Comparison of ENCODE assay signal across 1 cellular context in the genomic region with DNA sequence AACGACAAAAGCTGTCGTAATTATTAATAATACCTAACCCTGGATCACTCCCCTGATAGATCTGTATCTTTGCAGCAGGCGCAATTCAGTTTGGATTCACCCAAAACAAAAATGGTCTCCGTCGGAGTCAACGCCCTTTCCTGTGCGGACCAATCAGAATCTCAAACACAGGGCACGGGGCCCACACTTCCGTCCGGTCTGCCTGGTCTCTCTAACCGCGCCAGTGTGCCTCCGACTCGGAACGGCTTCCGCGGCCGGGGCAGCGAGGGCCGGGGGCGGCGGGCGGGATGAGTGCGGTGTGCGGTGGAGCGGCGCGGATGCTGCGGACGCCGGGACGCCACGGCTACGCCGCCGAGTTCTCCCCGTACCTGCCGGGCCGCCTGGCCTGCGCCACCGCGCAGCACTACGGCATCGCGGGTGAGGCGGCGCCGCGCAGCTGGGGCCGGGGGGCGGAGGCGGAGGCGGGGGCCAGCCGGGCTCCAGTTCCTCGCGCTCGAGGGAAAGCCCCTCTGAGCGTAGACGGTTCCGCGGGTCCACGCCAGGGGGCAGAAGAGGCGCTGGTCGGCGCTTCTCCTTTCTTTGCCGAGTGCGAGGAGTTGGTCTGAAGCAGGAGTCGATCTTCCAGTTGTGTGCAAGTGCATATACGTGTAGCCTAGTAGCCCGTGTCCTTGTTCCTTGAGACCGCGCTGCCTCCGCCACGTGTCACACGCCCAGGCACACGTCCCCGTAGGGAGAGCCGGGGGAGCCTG.
TF ChIP-seq lines count a peak whose summit lies in the region.

TSS of gene PEX7 (plus strand) at position 214 of the 749 bp plus-strand sequence. CDS start at position 288, 74 bp downstream.

TF ChIP-seq in GM12878, 131 proteins besides CTCF, POLR2A, EP300 and RAD21 (continued from another document):
- TF ChIP-seq PRDM15 (CRISPR knock-in tag; IDR thresholded peaks at IDR 0.05), result no peak
- TF ChIP-seq, protein P1, sequence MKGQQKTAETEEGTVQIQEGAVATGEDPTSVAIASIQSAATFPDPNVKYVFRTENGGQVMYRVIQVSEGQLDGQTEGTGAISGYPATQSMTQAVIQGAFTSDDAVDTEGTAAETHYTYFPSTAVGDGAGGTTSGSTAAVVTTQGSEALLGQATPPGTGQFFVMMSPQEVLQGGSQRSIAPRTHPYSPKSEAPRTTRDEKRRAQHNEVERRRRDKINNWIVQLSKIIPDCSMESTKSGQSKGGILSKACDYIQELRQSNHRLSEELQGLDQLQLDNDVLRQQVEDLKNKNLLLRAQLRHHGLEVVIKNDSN (IDR thresholded peaks at IDR 0.05; ENCODE audit: borderline replicate concordance, extremely low read length, insufficient read depth, low read depth, low read length), result peak; percentile 92
- TF ChIP-seq SP1 (IDR thresholded peaks at IDR 0.05; ENCODE audit: low read depth, low read length), result peak; percentile 20
- TF ChIP-seq EGR1 (IDR thresholded peaks at IDR 0.05; ENCODE audit: borderline replicate concordance in 1 of 2, low read depth in 2 of 2, low read length in 2 of 2), result peak in 1 of 2 experiments; percentile 84; a peak in 2 of 3 replicates
- TF ChIP-seq ATF7 (IDR thresholded peaks at IDR 0.05; ENCODE audit: low read depth), result no peak
- peak; percentile 87 for TF ChIP-seq DPF2 (IDR thresholded peaks at IDR 0.05)
- TF ChIP-seq ELK1 (IDR thresholded peaks at IDR 0.05; ENCODE audit: low read depth, low read length), result peak; percentile 62; the same call in 1 of the 2 replicates
- TF ChIP-seq, protein P2, sequence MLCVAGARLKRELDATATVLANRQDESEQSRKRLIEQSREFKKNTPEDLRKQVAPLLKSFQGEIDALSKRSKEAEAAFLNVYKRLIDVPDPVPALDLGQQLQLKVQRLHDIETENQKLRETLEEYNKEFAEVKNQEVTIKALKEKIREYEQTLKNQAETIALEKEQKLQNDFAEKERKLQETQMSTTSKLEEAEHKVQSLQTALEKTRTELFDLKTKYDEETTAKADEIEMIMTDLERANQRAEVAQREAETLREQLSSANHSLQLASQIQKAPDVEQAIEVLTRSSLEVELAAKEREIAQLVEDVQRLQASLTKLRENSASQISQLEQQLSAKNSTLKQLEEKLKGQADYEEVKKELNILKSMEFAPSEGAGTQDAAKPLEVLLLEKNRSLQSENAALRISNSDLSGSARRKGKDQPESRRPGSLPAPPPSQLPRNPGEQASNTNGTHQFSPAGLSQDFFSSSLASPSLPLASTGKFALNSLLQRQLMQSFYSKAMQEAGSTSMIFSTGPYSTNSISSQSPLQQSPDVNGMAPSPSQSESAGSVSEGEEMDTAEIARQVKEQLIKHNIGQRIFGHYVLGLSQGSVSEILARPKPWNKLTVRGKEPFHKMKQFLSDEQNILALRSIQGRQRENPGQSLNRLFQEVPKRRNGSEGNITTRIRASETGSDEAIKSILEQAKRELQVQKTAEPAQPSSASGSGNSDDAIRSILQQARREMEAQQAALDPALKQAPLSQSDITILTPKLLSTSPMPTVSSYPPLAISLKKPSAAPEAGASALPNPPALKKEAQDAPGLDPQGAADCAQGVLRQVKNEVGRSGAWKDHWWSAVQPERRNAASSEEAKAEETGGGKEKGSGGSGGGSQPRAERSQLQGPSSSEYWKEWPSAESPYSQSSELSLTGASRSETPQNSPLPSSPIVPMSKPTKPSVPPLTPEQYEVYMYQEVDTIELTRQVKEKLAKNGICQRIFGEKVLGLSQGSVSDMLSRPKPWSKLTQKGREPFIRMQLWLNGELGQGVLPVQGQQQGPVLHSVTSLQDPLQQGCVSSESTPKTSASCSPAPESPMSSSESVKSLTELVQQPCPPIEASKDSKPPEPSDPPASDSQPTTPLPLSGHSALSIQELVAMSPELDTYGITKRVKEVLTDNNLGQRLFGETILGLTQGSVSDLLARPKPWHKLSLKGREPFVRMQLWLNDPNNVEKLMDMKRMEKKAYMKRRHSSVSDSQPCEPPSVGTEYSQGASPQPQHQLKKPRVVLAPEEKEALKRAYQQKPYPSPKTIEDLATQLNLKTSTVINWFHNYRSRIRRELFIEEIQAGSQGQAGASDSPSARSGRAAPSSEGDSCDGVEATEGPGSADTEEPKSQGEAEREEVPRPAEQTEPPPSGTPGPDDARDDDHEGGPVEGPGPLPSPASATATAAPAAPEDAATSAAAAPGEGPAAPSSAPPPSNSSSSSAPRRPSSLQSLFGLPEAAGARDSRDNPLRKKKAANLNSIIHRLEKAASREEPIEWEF (IDR thresholded peaks at IDR 0.05; ENCODE audit: insufficient replicate concordance, low read depth, low read length), result no peak
- 0 out of 2 replicates have a peak, but pooled peaks have one; percentile 22 for TF ChIP-seq E2F4 (IDR thresholded peaks at IDR 0.05; ENCODE audit: low read depth, low read length)
- peak; percentile 66 for TF ChIP-seq NR2C1 (IDR thresholded peaks at IDR 0.05)
- TF ChIP-seq TBL1XR1 (IDR thresholded peaks at IDR 0.05; ENCODE audit: low read depth, low read length), result no peak
- TF ChIP-seq GABPA (IDR thresholded peaks at IDR 0.05; ENCODE audit: low read depth), result peak; percentile 83
- peak; percentile 45; the same call in 1 of the 2 replicates for TF ChIP-seq CBFB (IDR thresholded peaks at IDR 0.05; ENCODE audit: low read depth)
- TF ChIP-seq, protein P3, sequence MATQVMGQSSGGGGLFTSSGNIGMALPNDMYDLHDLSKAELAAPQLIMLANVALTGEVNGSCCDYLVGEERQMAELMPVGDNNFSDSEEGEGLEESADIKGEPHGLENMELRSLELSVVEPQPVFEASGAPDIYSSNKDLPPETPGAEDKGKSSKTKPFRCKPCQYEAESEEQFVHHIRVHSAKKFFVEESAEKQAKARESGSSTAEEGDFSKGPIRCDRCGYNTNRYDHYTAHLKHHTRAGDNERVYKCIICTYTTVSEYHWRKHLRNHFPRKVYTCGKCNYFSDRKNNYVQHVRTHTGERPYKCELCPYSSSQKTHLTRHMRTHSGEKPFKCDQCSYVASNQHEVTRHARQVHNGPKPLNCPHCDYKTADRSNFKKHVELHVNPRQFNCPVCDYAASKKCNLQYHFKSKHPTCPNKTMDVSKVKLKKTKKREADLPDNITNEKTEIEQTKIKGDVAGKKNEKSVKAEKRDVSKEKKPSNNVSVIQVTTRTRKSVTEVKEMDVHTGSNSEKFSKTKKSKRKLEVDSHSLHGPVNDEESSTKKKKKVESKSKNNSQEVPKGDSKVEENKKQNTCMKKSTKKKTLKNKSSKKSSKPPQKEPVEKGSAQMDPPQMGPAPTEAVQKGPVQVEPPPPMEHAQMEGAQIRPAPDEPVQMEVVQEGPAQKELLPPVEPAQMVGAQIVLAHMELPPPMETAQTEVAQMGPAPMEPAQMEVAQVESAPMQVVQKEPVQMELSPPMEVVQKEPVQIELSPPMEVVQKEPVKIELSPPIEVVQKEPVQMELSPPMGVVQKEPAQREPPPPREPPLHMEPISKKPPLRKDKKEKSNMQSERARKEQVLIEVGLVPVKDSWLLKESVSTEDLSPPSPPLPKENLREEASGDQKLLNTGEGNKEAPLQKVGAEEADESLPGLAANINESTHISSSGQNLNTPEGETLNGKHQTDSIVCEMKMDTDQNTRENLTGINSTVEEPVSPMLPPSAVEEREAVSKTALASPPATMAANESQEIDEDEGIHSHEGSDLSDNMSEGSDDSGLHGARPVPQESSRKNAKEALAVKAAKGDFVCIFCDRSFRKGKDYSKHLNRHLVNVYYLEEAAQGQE (IDR thresholded peaks at IDR 0.05; ENCODE audit: low read depth, low read length), result no peak
- no peak for TF ChIP-seq SUZ12 (IDR thresholded peaks at IDR 0.05; ENCODE audit: unreplicated experiment)
TF ChIP-seq in GM12878: peak in this region for 50.
